ENCODE assay signal across 1 cellular context in genomic region chr3:126737527-126737926, GRCh38.
TF ChIP-seq lines count a peak whose summit lies in the region.

No MANE protein-coding gene starts in this region.

TF ChIP-seq in IMR-90, 13 proteins besides CTCF, POLR2A, EP300 and RAD21 (continued from another document):
- TF ChIP-seq NFE2L2 (IDR thresholded peaks at IDR 0.05; ENCODE audit: low read depth, low read length) = no peak
